Comparison of ENCODE assay signal across 7 cellular contexts in genomic region chr15:37101634-37102314, GRCh38. TPM values are rescaled to one million over a fixed set of nuclear protein-coding genes. Genes with fewer than 3 reads are reported as not detected.
DNase-seq lines count a peak whose midpoint lies in the region; ATAC-seq and TF ChIP-seq lines count a peak whose summit lies in the region.

No MANE protein-coding gene starts in this region.

- H3F3A ChIP-seq in SU-DHL-6 (ENCODE audit: insufficient read depth): peaks cover 19% of the 10 kb centered on the region

- TF ChIP-seq CTCF in SU-DHL-6 (IDR thresholded peaks at IDR 0.05; ENCODE audit: insufficient read depth, low read length, poor library complexity, severe bottlenecking): no peak

- peaks cover 35% of the 10 kb centered on the region for H3K79me2 ChIP-seq in SU-DHL-6 (ENCODE audit: insufficient read depth, low read length)

- H3K9ac ChIP-seq in SU-DHL-6 (ENCODE audit: low read length): peak overlapping the region; percentile 98
- peak overlapping the region; percentile 97 for H3K9ac ChIP-seq in endocrine pancreas (ENCODE audit: control insufficient read depth, insufficient read depth, low read length)

- WGBS in mesodermal cell (ENCODE audit: insufficient coverage in 2 of 2), 2 experiments: 0% methylated on average over 22 to 23 of the region's 46 CpGs
- under 1% methylated on average over 46 of the region's 46 CpGs for WGBS in urinary bladder

- no peaks in the 10 kb centered on the region for H4K20me1 ChIP-seq in SU-DHL-6 (ENCODE audit: low read depth, low read length)

- peak overlapping the region; percentile 90 for H2AFZ ChIP-seq in SU-DHL-6 (ENCODE audit: low read depth, low read length, severe bottlenecking)

- no peaks in the 10 kb centered on the region for H3K9me2 ChIP-seq in SU-DHL-6 (replicated peaks; ENCODE audit: insufficient read depth, low read length)

- H3K4me2 ChIP-seq in SU-DHL-6 (ENCODE audit: low read depth, low read length, poor library complexity, severe bottlenecking): peak overlapping the region; percentile 99

- H3K27me3 ChIP-seq in SU-DHL-6 (ENCODE audit: low read length) (no peaks in the 10 kb centered on the region), endocrine pancreas (ENCODE audit: control insufficient read depth, insufficient read depth, low read length) (no peaks in the 10 kb centered on the region)

- ATAC-seq in GM21576 (IDR thresholded peaks at IDR 0.05; ENCODE audit: unreplicated experiment): peak; percentile 26

- peak overlapping the region; percentile 70 for H3K4me3 ChIP-seq in GM08714 (ENCODE audit: low read length)
- peak overlapping the region; percentile 98 for H3K4me3 ChIP-seq in SU-DHL-6 (ENCODE audit: insufficient read depth, low read length, poor library complexity, severe bottlenecking)
- peak overlapping the region; percentile 91 for H3K4me3 ChIP-seq in endocrine pancreas (ENCODE audit: control insufficient read depth, insufficient read depth, low read length)
- H3K4me3 ChIP-seq in mesodermal cell (ENCODE audit: extremely low read depth, insufficient read depth, low read length, poor library complexity, severe bottlenecking): peak overlapping the region; percentile 77
- H3K4me3 ChIP-seq in urinary bladder (ENCODE audit: low read depth, low read length): peak overlapping the region; percentile 91

- H3K9me3 ChIP-seq in SU-DHL-6 (ENCODE audit: insufficient read depth, low read length) (no peaks in the 10 kb centered on the region), endocrine pancreas (ENCODE audit: control insufficient read depth, low read length) (no peaks in the 10 kb centered on the region), mesodermal cell (ENCODE audit: control insufficient read depth, low read length) (no peaks in the 10 kb centered on the region)

- peak overlapping the region; percentile 97 for H3K27ac ChIP-seq in SU-DHL-6 (ENCODE audit: low read depth, low read length)
- H3K27ac ChIP-seq in mesodermal cell (ENCODE audit: low read depth, low read length, severe bottlenecking): peak overlapping the region; percentile 93
- peak overlapping the region; percentile 92 for H3K27ac ChIP-seq in urinary bladder (ENCODE audit: low read depth)

- peak; percentile 31 to 51 for DNase-seq in Kasumi-1 (lab: John Stamatoyannopoulos, UW)

- H3K4me1 ChIP-seq in endocrine pancreas (ENCODE audit: control insufficient read depth, insufficient read depth, low read length): no peaks in the 10 kb centered on the region
- H3K4me1 ChIP-seq in mesodermal cell (ENCODE audit: control insufficient read depth, insufficient read depth, low read length, poor library complexity, severe bottlenecking): peaks cover 10% of the 10 kb centered on the region
- no peaks in the 10 kb centered on the region for H3K4me1 ChIP-seq in urinary bladder (ENCODE audit: insufficient read depth)

- H3K36me3 ChIP-seq in SU-DHL-6 (ENCODE audit: low read length): no peaks in the 10 kb centered on the region
- H3K36me3 ChIP-seq in endocrine pancreas (ENCODE audit: control insufficient read depth, insufficient read depth, low read length): peaks cover 6% of the 10 kb centered on the region
- no peaks in the 10 kb centered on the region for H3K36me3 ChIP-seq in mesodermal cell (ENCODE audit: control insufficient read depth, insufficient read depth, low read length)
- no peaks in the 10 kb centered on the region for H3K36me3 ChIP-seq in urinary bladder (ENCODE audit: insufficient read depth)

RNA-seq across cellular contexts. Expression of gene MEIS2, which starts 1.4 kb away (rescaled TPM):
- 69.6 TPM for polyA plus RNA-seq in mesodermal cell (2013, experiment 1 of 2)
- 70.7 TPM for polyA plus RNA-seq in mesodermal cell (2013, experiment 2 of 2)
- total RNA-seq in urinary bladder: 163 TPM
- polyA plus RNA-seq in urinary bladder: 79.8 TPM

Comparison
In these comparisons a context has a peak if more than half of its experiments do, and no peak if none do; other contexts are left out.
1. Peak in every context shown above with its lines: DNase-seq, ATAC-seq, H3K4me3 ChIP-seq and H3K27ac ChIP-seq.